10 cellular contexts compared by ENCODE assay signal in the genomic region with DNA sequence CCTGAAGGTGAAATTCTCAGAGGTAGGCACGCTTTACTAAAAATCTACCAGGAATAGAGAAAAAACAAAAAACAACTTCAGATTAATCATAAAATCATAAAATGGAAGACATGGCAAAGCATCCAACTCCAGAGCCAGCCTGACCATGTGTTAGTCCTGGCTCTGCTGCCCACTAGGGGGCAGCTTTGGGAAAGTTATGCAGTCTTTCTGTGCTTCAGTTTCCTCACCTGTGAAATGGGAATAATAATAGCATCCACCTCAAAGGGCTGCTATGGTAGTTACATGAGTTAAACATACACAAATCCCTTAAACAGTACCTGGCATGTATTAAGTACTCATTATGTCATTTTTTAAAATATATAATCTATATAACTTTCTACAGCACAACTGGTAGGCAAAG. TPM values are rescaled to one million over a fixed set of nuclear protein-coding genes. Genes with fewer than 3 reads are reported as not detected.
DNase-seq lines count a peak whose midpoint lies in the region; ATAC-seq and TF ChIP-seq lines count a peak whose summit lies in the region.
"Had no signal": no experiment of that assay in that cellular context is flagged by ENCODE, and none has a peak within 500 bp of the region (broad histone marks: within the 10 kb centered on the region; RNA-seq: fewer than 3 reads in every experiment).

No MANE protein-coding gene starts in this region.

- no peak overlapping the region for H3K9ac ChIP-seq in endodermal cell (ENCODE audit: extremely low read depth, low read length, poor library complexity, severe bottlenecking)

- WGBS in endodermal cell (ENCODE audit: insufficient coverage in 1 of 2, insufficient read length in 1 of 2), 2 experiments = 88% methylated on average over 1 of the region's 1 CpG; no CpG with 5 or more reads in 1 of the 2 experiments

- H3K4me1 ChIP-seq in endodermal cell (ENCODE audit: control insufficient read depth, insufficient read depth, low read length) = no peaks in the 10 kb centered on the region

- H3K9me3 ChIP-seq in endodermal cell (ENCODE audit: control insufficient read depth, low read length) = no peaks in the 10 kb centered on the region

- no peaks in the 10 kb centered on the region for H3K36me3 Mint-ChIP-seq in activated T-cell treated with anti-CD3 and anti-CD28 coated beads, Interleukin-2, amount 50 U/mL, for 24 hours (ENCODE audit: low read depth)
- no peaks in the 10 kb centered on the region for H3K36me3 Mint-ChIP-seq in endodermal cell (ENCODE audit: low read depth)

- no peak overlapping the region for H3K27ac Mint-ChIP-seq in activated T-cell treated with anti-CD3 and anti-CD28 coated beads, Interleukin-2, amount 50 U/mL, for 24 hours
- no peak overlapping the region for H3K27ac Mint-ChIP-seq in endodermal cell
- H3K27ac Mint-ChIP-seq: stimulated activated naive CD8-positive, alpha-beta T cell treated with anti-CD3 and anti-CD28 coated beads, Interleukin-15, amount 100 ng/mL, for 72 hours had no signal

- no peaks in the 10 kb centered on the region for H3K27me3 ChIP-seq in endodermal cell (ENCODE audit: control insufficient read depth, insufficient read depth, low read length, poor library complexity, severe bottlenecking)

- H3K27me3 Mint-ChIP-seq in activated T-cell treated with anti-CD3 and anti-CD28 coated beads, Interleukin-2, amount 50 U/mL, for 24 hours = no peaks in the 10 kb centered on the region
- peaks cover 15% of the 10 kb centered on the region for H3K27me3 Mint-ChIP-seq in endodermal cell (ENCODE audit: insufficient read depth)
- H3K27me3 Mint-ChIP-seq: stimulated activated naive CD8-positive, alpha-beta T cell treated with anti-CD3 and anti-CD28 coated beads, Interleukin-15, amount 100 ng/mL, for 72 hours had no signal

- peak; percentile 82 for TF ChIP-seq CTCF in endodermal cell (conservative IDR thresholded peaks at IDR 0.05)

- no peaks in the 10 kb centered on the region for H3K4me1 Mint-ChIP-seq in activated T-cell treated with anti-CD3 and anti-CD28 coated beads, Interleukin-2, amount 50 U/mL, for 24 hours (ENCODE audit: low read depth)
- no peaks in the 10 kb centered on the region for H3K4me1 Mint-ChIP-seq in endodermal cell
- H3K4me1 Mint-ChIP-seq: stimulated activated naive CD8-positive, alpha-beta T cell treated with anti-CD3 and anti-CD28 coated beads, Interleukin-15, amount 100 ng/mL, for 72 hours had no signal

- H3K27ac ChIP-seq in endodermal cell (ENCODE audit: low read depth, low read length) = no peak overlapping the region

- H3K9me3 Mint-ChIP-seq in activated T-cell treated with anti-CD3 and anti-CD28 coated beads, Interleukin-2, amount 50 U/mL, for 24 hours = peaks cover 2% of the 10 kb centered on the region
- no peaks in the 10 kb centered on the region for H3K9me3 Mint-ChIP-seq in endodermal cell
- H3K9me3 Mint-ChIP-seq: stimulated activated naive CD8-positive, alpha-beta T cell treated with anti-CD3 and anti-CD28 coated beads, Interleukin-15, amount 100 ng/mL, for 72 hours had no signal

- H3K36me3 ChIP-seq in endodermal cell (ENCODE audit: control insufficient read depth, insufficient read depth, low read length) = no peaks in the 10 kb centered on the region

- H3K4me3 Mint-ChIP-seq in activated T-cell treated with anti-CD3 and anti-CD28 coated beads, Interleukin-2, amount 50 U/mL, for 24 hours = no peak overlapping the region
- H3K4me3 Mint-ChIP-seq in endodermal cell = no peak overlapping the region
- H3K4me3 Mint-ChIP-seq: stimulated activated naive CD8-positive, alpha-beta T cell treated with anti-CD3 and anti-CD28 coated beads, Interleukin-15, amount 100 ng/mL, for 72 hours had no signal

- ATAC-seq in HG03045 (IDR thresholded peaks at IDR 0.05; ENCODE audit: unreplicated experiment) (no peak), HG03342 (IDR thresholded peaks at IDR 0.05; ENCODE audit: unreplicated experiment) (no peak)
- ATAC-seq: stimulated activated naive CD8-positive, alpha-beta T cell treated with anti-CD3 and anti-CD28 coated beads, Interleukin-15, amount 100 ng/mL, for 72 hours had no signal

- DNase-seq in activated T-cell treated with anti-CD3 and anti-CD28 coated beads for 48 hours (ENCODE audit: low read depth) (peak; percentile 2), NCI-H2227 treated with DMSO at 0.1 percent for 48 hours (lab: John Stamatoyannopoulos, UW) (peak; percentile 6), endodermal cell (peak; percentile 68)
- no peak for DNase-seq in activated T-cell treated with anti-CD3 and anti-CD28 coated beads, Interleukin-2, amount 50 U/mL, for 24 hours
- peak; percentile 27 for DNase-seq in stimulated activated CD8-positive, alpha-beta memory T cell treated with anti-CD3 and anti-CD28 coated beads, Interleukin-4, amount 100 ng/mL, for 48 hours
- no peak for DNase-seq in central memory CD4-positive, alpha-beta T cell
- DNase-seq: SW 1271 had no signal

- no peak overlapping the region for H3K4me3 ChIP-seq in endodermal cell (ENCODE audit: low read length)

RNA-seq across cellular contexts. Expression of gene WNT5A, which starts 52.3 kb away (rescaled TPM):
- 1 to 10 TPM in 1 of 2 donors, under 1 TPM in 1; 0.92 to 1.4 TPM for total RNA-seq in endodermal cell
- polyA plus RNA-seq in endodermal cell (2013, experiment 1 of 2) = 13.3 TPM
- 11.2 TPM for polyA plus RNA-seq in endodermal cell (2013, experiment 2 of 2)

Comparison
In these comparisons a context has a peak if more than half of its experiments do, and no peak if none do; other contexts are left out.
1. DNase-seq: peak in activated T-cell treated with anti-CD3 and anti-CD28 coated beads for 48 hours (single experiment), NCI-H2227 treated with DMSO at 0.1 percent for 48 hours (single experiment), endodermal cell (single experiment) and stimulated activated CD8-positive, alpha-beta memory T cell treated with anti-CD3 and anti-CD28 coated beads, Interleukin-4, amount 100 ng/mL, for 48 hours (single experiment); none in activated T-cell treated with anti-CD3 and anti-CD28 coated beads, Interleukin-2, amount 50 U/mL, for 24 hours (single experiment) and central memory CD4-positive, alpha-beta T cell (single experiment).